In the genomic region with DNA sequence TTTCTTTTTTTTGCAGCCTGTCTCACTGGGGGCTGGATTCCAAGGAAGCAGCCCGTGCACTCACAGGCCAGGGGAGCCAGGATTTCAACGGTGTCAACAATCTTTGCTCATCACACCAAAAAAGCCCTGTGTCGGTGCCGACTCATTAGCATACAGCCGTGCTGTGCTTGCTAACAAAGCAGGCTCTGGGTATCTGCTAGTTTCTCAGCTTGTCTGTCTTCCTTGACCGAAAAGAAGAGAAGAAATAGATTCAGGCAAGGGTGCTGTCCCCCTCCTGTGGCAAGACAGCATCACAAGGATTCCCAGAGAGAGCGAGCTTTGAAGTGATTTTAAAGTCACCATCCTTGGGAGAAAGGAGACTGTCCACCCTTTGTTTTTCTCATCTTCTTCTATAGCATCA, we compare ENCODE assay signal across 1 cellular context.
TF ChIP-seq lines count a peak whose summit lies in the region.

No MANE protein-coding gene starts in this region.

TF ChIP-seq in H1, 55 proteins besides CTCF, POLR2A, EP300 and RAD21 (continued from another document):
- TF ChIP-seq SUZ12 (IDR thresholded peaks at IDR 0.05; ENCODE audit: low read length), result no peak
- TF ChIP-seq ZNF274 (IDR thresholded peaks at IDR 0.05; ENCODE audit: borderline replicate concordance, extremely low read depth, low read length), result no peak
- TF ChIP-seq, protein P1, sequence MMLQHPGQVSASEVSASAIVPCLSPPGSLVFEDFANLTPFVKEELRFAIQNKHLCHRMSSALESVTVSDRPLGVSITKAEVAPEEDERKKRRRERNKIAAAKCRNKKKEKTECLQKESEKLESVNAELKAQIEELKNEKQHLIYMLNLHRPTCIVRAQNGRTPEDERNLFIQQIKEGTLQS (IDR thresholded peaks at IDR 0.05; ENCODE audit: insufficient read depth, low read depth, low read length), result no peak
- no peak for TF ChIP-seq EGR1 (IDR thresholded peaks at IDR 0.05; ENCODE audit: borderline replicate concordance, low read depth, low read length)
